39 cellular contexts compared by ENCODE assay signal in genomic region chr9:6334305-6334704, GRCh38. TPM values are rescaled to one million over a fixed set of nuclear protein-coding genes. Genes with fewer than 3 reads are reported as not detected.
"Had no signal": no experiment of that assay in that cellular context is flagged by ENCODE, and none has a peak within 500 bp of the region (broad histone marks: within the 10 kb centered on the region; RNA-seq: fewer than 3 reads in every experiment).

No MANE protein-coding gene starts in this region.

- H3K9me3 ChIP-seq: MG63 had no signal

- H3K27me3 ChIP-seq: MG63 had no signal

- H3K4me3 ChIP-seq: MG63 had no signal

- DNase-seq: Karpas-422, Kasumi-1, MG63, MM.1S, MV-4-11, NCI-H1048, NCI-H1092, NCI-H1092 treated with DMSO at 0.1 percent for 48 hours, NCI-H1105, NCI-H1105 treated with DMSO at 0.1 percent for 48 hours, NCI-H1417, NCI-H1417 treated with DMSO at 0.1 percent for 48 hours, NCI-H1436, NCI-H1436 treated with DMSO at 0.1 percent for 48 hours, NCI-H146, NCI-H1694, NCI-H1694 treated with DMSO at 0.1 percent for 48 hours, NCI-H187, NCI-H187 treated with DMSO at 0.1 percent for 48 hours, NCI-H1930, NCI-H2029, NCI-H2029 treated with DMSO at 0.1 percent for 48 hours, NCI-H2081, NCI-H2081 treated with DMSO at 0.1 percent for 48 hours, NCI-H2107, NCI-H2171, NCI-H2171 treated with DMSO at 0.1 percent for 48 hours, NCI-H2227 treated with DMSO at 0.1 percent for 48 hours, NCI-H226, NCI-H345, NCI-H446, NCI-H446 treated with DMSO at 0.1 percent for 48 hours, NCI-H510A, NCI-H510A treated with DMSO at 0.1 percent for 48 hours, NCI-H524 had no signal

- H3K36me3 ChIP-seq: MG63 had no signal

RNA-seq across cellular contexts. Expression of gene TPD52L3, which starts 6.1 kb away (rescaled TPM):
- total RNA-seq: LHCN-M2, M059J, MCF 10A, NCI-H460 had no signal
